Comparison of ENCODE assay signal across 8 cellular contexts in the genomic region with DNA sequence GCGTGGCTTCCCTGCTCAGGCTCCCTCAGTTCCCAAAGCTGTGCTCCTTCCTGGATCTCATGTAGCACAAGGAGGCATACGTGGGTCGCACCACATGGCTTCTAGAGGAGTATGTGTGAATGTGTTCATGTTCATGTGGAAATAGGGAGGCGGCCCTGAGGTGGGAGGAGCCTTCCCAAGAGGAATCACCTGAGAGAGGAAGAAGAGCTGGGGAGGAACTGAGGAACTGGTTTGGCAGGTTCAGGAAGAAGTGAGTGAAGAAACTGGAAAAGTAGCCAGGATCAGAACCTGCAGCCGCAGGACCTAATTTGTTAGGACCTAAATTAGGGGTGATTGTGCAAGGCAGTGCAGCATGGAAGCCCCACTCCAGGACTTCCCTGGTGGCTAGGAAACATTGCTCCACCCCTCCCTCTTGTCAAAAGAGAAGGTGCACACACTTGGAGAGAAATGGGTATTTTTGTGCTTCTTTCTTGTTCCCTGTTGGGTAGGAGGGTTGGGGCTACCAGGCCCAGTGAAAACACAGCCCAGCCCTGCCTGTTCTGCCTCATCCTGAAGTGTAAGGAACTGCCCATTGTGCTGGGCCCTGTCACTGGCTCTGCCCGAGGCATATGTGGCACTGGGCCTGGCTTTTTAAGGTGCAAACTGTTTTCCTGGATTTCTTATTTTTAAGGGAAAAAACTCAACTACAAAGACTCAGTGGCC. TPM values are rescaled to one million over a fixed set of nuclear protein-coding genes. Genes with fewer than 3 reads are reported as not detected.
DNase-seq lines count a peak whose midpoint lies in the region; ATAC-seq and TF ChIP-seq lines count a peak whose summit lies in the region.
"Had no signal": no experiment of that assay in that cellular context is flagged by ENCODE, and none has a peak within 500 bp of the region (broad histone marks: within the 10 kb centered on the region; RNA-seq: fewer than 3 reads in every experiment).

No MANE protein-coding gene starts in this region.

- peak overlapping the region; percentile 53 for H3K9ac ChIP-seq in mammary epithelial cell (ENCODE audit: insufficient read depth, low read length)

- no peaks in the 10 kb centered on the region for H4K20me1 ChIP-seq in mammary epithelial cell (ENCODE audit: insufficient read depth, low read length)

- ATAC-seq in memory B cell (ENCODE audit: low read depth) (no peak), thoracic aorta (ENCODE audit: insufficient number of reproducible peaks, low FRiP score, low read depth) (no peak), GM21515 (IDR thresholded peaks at IDR 0.05; ENCODE audit: unreplicated experiment) (no peak), GM21367 (IDR thresholded peaks at IDR 0.05; ENCODE audit: unreplicated experiment) (no peak)

- H3K4me1 ChIP-seq in mammary epithelial cell (ENCODE audit: insufficient read depth, low read length) (peaks cover 38% of the 10 kb centered on the region), thoracic aorta (ENCODE audit: control insufficient read depth in 1 of 2, low read depth in 2 of 2) (peaks cover 28 to 74% of the 10 kb centered on the region in 2 donors)

- no peaks in the 10 kb centered on the region for H3K9me3 ChIP-seq in mammary epithelial cell (replicated peaks; ENCODE audit: insufficient read depth, low read length)
- no peaks in the 10 kb centered on the region for H3K9me3 ChIP-seq in thoracic aorta

- peak overlapping the region; percentile 17 for H3K27ac Mint-ChIP-seq in memory B cell
- H3K27ac Mint-ChIP-seq: activated naive CD4-positive, alpha-beta T cell treated with anti-CD3 and anti-CD28 coated beads, Interleukin-2, amount 10 ng/mL, durations not matched to agents 7 days and 5 days had no signal

- 35% methylated on average over 6 of the region's 6 CpGs for WGBS in mammary epithelial cell (ENCODE audit: low coverage, missing lambda C conversion rate)

- no peaks in the 10 kb centered on the region for H3K36me3 ChIP-seq in mammary epithelial cell (ENCODE audit: insufficient read depth, low read length)
- H3K36me3 ChIP-seq in thoracic aorta = no peaks in the 10 kb centered on the region

- DNase-seq in LNCaP clone FGC (ENCODE audit: low read depth) (peak; percentile 70), mammary epithelial cell (peak; percentile 83), memory B cell (ENCODE audit: low spot score in 2 of 2) (no peak), thoracic aorta (ENCODE audit: low spot score) (no peak), NCI-H226 (no peak)

- BruUV-seq in mammary epithelial cell (replicated peaks; lab: Mats Ljungman, UMichigan) = no TSS peak

- peaks cover 7% of the 10 kb centered on the region for H3K9me3 Mint-ChIP-seq in memory B cell
- H3K9me3 Mint-ChIP-seq: activated naive CD4-positive, alpha-beta T cell treated with anti-CD3 and anti-CD28 coated beads, Interleukin-2, amount 10 ng/mL, durations not matched to agents 7 days and 5 days had no signal

- H2AFZ ChIP-seq in mammary epithelial cell (ENCODE audit: low read depth, low read length) = peak overlapping the region; percentile 41

- peaks cover 18% of the 10 kb centered on the region for H3K4me1 Mint-ChIP-seq in memory B cell

- H3K36me3 Mint-ChIP-seq in memory B cell = peaks cover 19% of the 10 kb centered on the region

- H3K4me3 ChIP-seq in LNCaP clone FGC (ENCODE audit: low read depth, low read length) = no peak overlapping the region
- H3K4me3 ChIP-seq in mammary epithelial cell (replicated peaks in 1 of 3; ENCODE audit: insufficient read depth in 1 of 3, low read depth in 2 of 3, low read length in 3 of 3) = no peak overlapping the region
- no peak overlapping the region for H3K4me3 ChIP-seq in thoracic aorta

- dilution Hi-C loops in mammary epithelial cell (cut with HindIII; ENCODE audit: low sequenced_read_pairs) = no loop called here

- H3K27ac ChIP-seq in mammary epithelial cell (ENCODE audit: insufficient read depth, low read depth, low read length) (peak overlapping the region; percentile 80), thoracic aorta (peak overlapping the region; percentile 86 to 93)

- no peaks in the 10 kb centered on the region for H3K27me3 ChIP-seq in mammary epithelial cell (ENCODE audit: insufficient read depth, low read length)
- H3K27me3 ChIP-seq in thoracic aorta (replicated peaks; ENCODE audit: insufficient read depth) = no peaks in the 10 kb centered on the region

- TF ChIP-seq CTCF in LNCaP clone FGC (IDR thresholded peaks at IDR 0.05; ENCODE audit: control insufficient read depth, extremely low read depth, insufficient read depth) (no peak), mammary epithelial cell (conservative IDR thresholded peaks at IDR 0.05 in 1 of 2, IDR thresholded peaks at IDR 0.05 in 1 of 2; ENCODE audit: extremely low read depth in 1 of 2, insufficient read depth in 1 of 2, low read depth in 1 of 2, low read length in 2 of 2) (no peak), thoracic aorta (IDR thresholded peaks at IDR 0.05) (no peak)

- in situ Hi-C loops in mammary epithelial cell (cut with MboI; ENCODE audit: low sequenced_read_pairs in 2 of 2) = no loop called here

- peaks cover 81% of the 10 kb centered on the region for H3K79me2 ChIP-seq in mammary epithelial cell (ENCODE audit: insufficient read depth, low read length)

- intact Hi-C loops in mammary epithelial cell (cut with micrococcal nuclease) = loop anchor here (1.0 kb wide), 1 partner anchor 17 kb away; no protein-coding TSS in a partner anchor

- CTCF ChIA-PET in mammary epithelial cell (lab: Charles Lee; ENCODE audit: low non-redundant PET) = no interaction called here

- H3K27me3 Mint-ChIP-seq in memory B cell = no peaks in the 10 kb centered on the region
- H3K27me3 Mint-ChIP-seq: activated naive CD4-positive, alpha-beta T cell treated with anti-CD3 and anti-CD28 coated beads, Interleukin-2, amount 10 ng/mL, durations not matched to agents 7 days and 5 days had no signal

- no peak overlapping the region for H3K4me3 Mint-ChIP-seq in memory B cell
- H3K4me3 Mint-ChIP-seq: activated naive CD4-positive, alpha-beta T cell treated with anti-CD3 and anti-CD28 coated beads, Interleukin-2, amount 10 ng/mL, durations not matched to agents 7 days and 5 days had no signal

- peak overlapping the region; percentile 57 for H3K4me2 ChIP-seq in mammary epithelial cell (ENCODE audit: insufficient read depth, low read depth, low read length)

RNA-seq across cellular contexts. Expression of a gene that starts 20.7 kb away (rescaled TPM):
- 10 to 100 TPM; 16.0 to 26.6 TPM for total RNA-seq in mammary epithelial cell
- polyA plus RNA-seq in mammary epithelial cell = 17.0 TPM
- polyA minus RNA-seq in mammary epithelial cell = 66.3 TPM
- 10 to 100 TPM; 30.6 to 48.5 TPM for total RNA-seq in thoracic aorta

Comparison
In these comparisons a context has a peak if more than half of its experiments do, and no peak if none do; other contexts are left out.
1. DNase-seq: peak in LNCaP clone FGC (single experiment) and mammary epithelial cell (single experiment); none in memory B cell (0 of 2), thoracic aorta (single experiment) and NCI-H226 (single experiment).